23 cellular contexts compared by ENCODE assay signal in the genomic region with DNA sequence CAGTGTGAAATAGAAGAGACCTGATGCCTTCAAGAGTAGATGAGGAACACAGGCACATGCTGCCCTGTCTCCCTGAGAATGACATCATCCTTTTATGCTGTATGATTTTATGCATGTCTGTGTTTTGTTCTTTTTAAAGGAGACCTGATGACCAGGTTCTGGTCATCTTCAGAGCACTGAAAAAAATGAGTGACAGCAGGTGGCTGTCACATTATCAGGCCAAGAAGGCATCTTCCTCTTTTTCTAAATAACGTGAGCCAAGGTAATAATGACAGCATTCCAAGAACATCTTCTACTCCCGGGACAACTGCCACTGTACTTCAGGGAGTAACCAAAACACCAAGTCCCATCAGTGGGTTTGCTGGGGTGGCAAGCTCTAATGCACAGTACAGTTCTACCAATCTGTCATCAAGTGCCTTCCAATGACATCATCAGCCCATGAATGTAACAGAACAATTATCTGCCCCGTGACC. TPM values are rescaled to one million over a fixed set of nuclear protein-coding genes. Genes with fewer than 3 reads are reported as not detected.
DNase-seq lines count a peak whose midpoint lies in the region; ATAC-seq, FAIRE-seq and TF ChIP-seq lines count a peak whose summit lies in the region.
"Had no signal": no experiment of that assay in that cellular context is flagged by ENCODE, and none has a peak within 500 bp of the region (broad histone marks: within the 10 kb centered on the region; RNA-seq: fewer than 3 reads in every experiment).

No MANE protein-coding gene starts in this region.

- H3K4me1 ChIP-seq in K562 (replicated peaks in 1 of 2; ENCODE audit: control insufficient read depth in 2 of 2, insufficient read depth in 2 of 2, low read length in 2 of 2) (peaks cover 7 to 11% of the 10 kb centered on the region in 2 experiments; a peak in 4 of 5 replicates), muscle layer of colon (ENCODE audit: insufficient read depth, low read length) (peaks cover 56% of the 10 kb centered on the region)
- H3K4me1 ChIP-seq: prostate gland had no signal

- no peak for ATAC-seq in K562
- ATAC-seq: HCT116; stimulated activated effector memory CD8-positive, alpha-beta T cell treated with anti-CD3 and anti-CD28 coated beads, Interleukin-12 subunit alpha, Interleukin-12 subunit beta, amount 100 ng/mL, for 72 hours had no signal

- H3K79me2 ChIP-seq in K562 (ENCODE audit: control insufficient read depth, insufficient read depth, low read length) = peaks cover 62% of the 10 kb centered on the region

- H3K9me3 ChIP-seq in K562 (replicated peaks; ENCODE audit: control insufficient read depth, insufficient read depth, low read depth, low read length) = no peaks in the 10 kb centered on the region
- H3K9me3 ChIP-seq in muscle layer of colon (ENCODE audit: low read length) = no peaks in the 10 kb centered on the region
- H3K9me3 ChIP-seq: prostate gland had no signal

- no peak overlapping the region for H3K4me2 ChIP-seq in K562 (ENCODE audit: insufficient read depth, low read length)
- H3K4me2 ChIP-seq: KMS-11 had no signal

- H2AFZ ChIP-seq in K562 (ENCODE audit: low read depth, low read length) = no peak overlapping the region

- TF ChIP-seq POLR2A in K562 (conservative IDR thresholded peaks at IDR 0.05) = no peak

- peak; percentile 8 for DNase-seq in CD1c-positive myeloid dendritic cell (ENCODE audit: extremely low spot score)
- no peak for DNase-seq in HEK293T (ENCODE audit: extremely low spot score)
- DNase-seq in K562 (ENCODE audit: extremely low read depth in 1 of 4, low spot score in 3 of 4) = no peak
- DNase-seq in cerebellar cortex (ENCODE audit: low spot score) = no peak
- DNase-seq in stimulated activated naive CD4-positive, alpha-beta T cell treated with Interleukin-2 at 50 U/mL for 16 hours (lab: John Stamatoyannopoulos, UW) = no peak
- DNase-seq in activated naive CD4-positive, alpha-beta T cell treated with anti-CD3 and anti-CD28 coated beads, Interleukin-2, amount 10 ng/mL, durations not matched to agents 7 days and 5 days = no peak
- DNase-seq: activated CD4-positive, alpha-beta T cell treated with anti-CD3 and anti-CD28 coated beads, Interleukin-2, amount 50 U/mL, for 48 hours; activated CD4-positive, CD25-positive, alpha-beta regulatory T cell; activated gamma-delta T cell treated with Interleukin-2 at 50 U/mL for 16 hours; CD4-positive, CD25-positive, alpha-beta regulatory T cell; dorsolateral prefrontal cortex; GF-D8; NCI-H1048; NCI-H187 treated with DMSO at 0.1 percent for 48 hours; NCI-H226 had no signal

- CTCF ChIA-PET in HEK293T (lab: Yijun Ruan, JAX) (no interaction called here), K562 (lab: Yijun Ruan, JAX; ENCODE audit: low intra/inter-chr PET ratio) (no interaction called here)
- CTCF ChIA-PET in activated naive CD4-positive, alpha-beta T cell treated with anti-CD3 and anti-CD28 coated beads, Interleukin-2, amount 10 ng/mL, durations not matched to agents 7 days and 5 days (lab: Charles Lee) = no interaction called here

- H4K20me1 ChIP-seq in K562 (replicated peaks; ENCODE audit: control insufficient read depth, insufficient read depth, low read length) = peaks cover 9% of the 10 kb centered on the region

- H3K27me3 Mint-ChIP-seq in activated naive CD4-positive, alpha-beta T cell treated with anti-CD3 and anti-CD28 coated beads, Interleukin-2, amount 10 ng/mL, durations not matched to agents 7 days and 5 days = peaks cover 5% of the 10 kb centered on the region

- H3K4me3 ChIP-seq in K562 (no peak overlapping the region), muscle layer of colon (ENCODE audit: low read depth in 1 of 2, low read length in 2 of 2) (no peak overlapping the region)
- H3K4me3 ChIP-seq: dorsolateral prefrontal cortex, prostate gland had no signal

- H3K27ac ChIP-seq in K562 (ENCODE audit: extremely low read depth, low read depth, low read length) (no peak overlapping the region), muscle layer of colon (ENCODE audit: low read depth, low read length) (peak overlapping the region; percentile 70)
- H3K27ac ChIP-seq: epithelial cell of prostate, KMS-11, prostate gland had no signal

- no peaks in the 10 kb centered on the region for H3K27me3 ChIP-seq in K562 (ENCODE audit: control insufficient read depth in 2 of 2, insufficient read depth in 2 of 2, low read length in 2 of 2)
- no peaks in the 10 kb centered on the region for H3K27me3 ChIP-seq in muscle layer of colon (ENCODE audit: control insufficient read depth in 1 of 2, insufficient read depth in 2 of 2, low read length in 2 of 2)
- H3K27me3 ChIP-seq: dorsolateral prefrontal cortex had no signal

- H3K36me3 ChIP-seq in K562 (ENCODE audit: control insufficient read depth, insufficient read depth, low read length) = no peaks in the 10 kb centered on the region
- H3K36me3 ChIP-seq in muscle layer of colon (ENCODE audit: insufficient read depth, low read length) = no peaks in the 10 kb centered on the region
- H3K36me3 ChIP-seq: prostate gland had no signal

- no peak for TF ChIP-seq CTCF in K562 (IDR thresholded peaks at IDR 0.05 in 2 of 3, conservative IDR thresholded peaks at IDR 0.05 in 1 of 3; ENCODE audit: insufficient read depth in 2 of 3, low read depth in 1 of 3, low read length in 3 of 3)

- TF ChIP-seq EP300 in K562 (IDR thresholded peaks at IDR 0.05; ENCODE audit: low read length) = no peak

- POLR2A ChIA-PET in HEK293T (lab: Yijun Ruan, JAX) (no interaction called here), K562 (lab: Yijun Ruan, JAX) (interaction anchor here (0.8 kb wide), 1 partner anchor 175 kb away, joined by 5 read pairs; no protein-coding TSS in a partner anchor)

- BruUV-seq in K562 (replicated peaks; lab: Mats Ljungman, UMichigan) = no TSS peak

- no peaks in the 10 kb centered on the region for H3K4me1 Mint-ChIP-seq in activated naive CD4-positive, alpha-beta T cell treated with anti-CD3 and anti-CD28 coated beads, Interleukin-2, amount 10 ng/mL, durations not matched to agents 7 days and 5 days
- H3K4me1 Mint-ChIP-seq: stimulated activated effector memory CD8-positive, alpha-beta T cell treated with anti-CD3 and anti-CD28 coated beads, Interleukin-12 subunit alpha, Interleukin-12 subunit beta, amount 100 ng/mL, for 72 hours had no signal

- no peak for FAIRE-seq in K562 (lab: Jason Lieb, UNC)

- no peaks in the 10 kb centered on the region for H3K9me3 Mint-ChIP-seq in activated naive CD4-positive, alpha-beta T cell treated with anti-CD3 and anti-CD28 coated beads, Interleukin-2, amount 10 ng/mL, durations not matched to agents 7 days and 5 days
- H3K9me3 Mint-ChIP-seq: CD4-positive, CD25-positive, alpha-beta regulatory T cell; neural crest cell; stimulated activated effector memory CD8-positive, alpha-beta T cell treated with anti-CD3 and anti-CD28 coated beads, Interleukin-12 subunit alpha, Interleukin-12 subunit beta, amount 100 ng/mL, for 72 hours; T-helper 2 cell treated with Interferon-gamma antibody and Interleukin-4, amounts not matched to agents 5 μg/mL and 100 μg/mL, for 36 hours had no signal

- no peaks in the 10 kb centered on the region for H3K9me1 ChIP-seq in K562 (ENCODE audit: control insufficient read depth, insufficient read depth, low read length)

- H3K9ac ChIP-seq in K562 (ENCODE audit: insufficient read depth in 1 of 2, low read depth in 2 of 2, low read length in 2 of 2) (no peak overlapping the region), muscle layer of colon (ENCODE audit: low read length) (no peak overlapping the region)
- H3K9ac ChIP-seq: KMS-11 had no signal

- no peaks in the 10 kb centered on the region for H3K36me3 Mint-ChIP-seq in activated naive CD4-positive, alpha-beta T cell treated with anti-CD3 and anti-CD28 coated beads, Interleukin-2, amount 10 ng/mL, durations not matched to agents 7 days and 5 days
- H3K36me3 Mint-ChIP-seq: CD4-positive, CD25-positive, alpha-beta regulatory T cell; stimulated activated effector memory CD8-positive, alpha-beta T cell treated with anti-CD3 and anti-CD28 coated beads, Interleukin-12 subunit alpha, Interleukin-12 subunit beta, amount 100 ng/mL, for 72 hours had no signal

- intact Hi-C loops in K562 (cut with micrococcal nuclease) = no loop called here

- no peak overlapping the region for H3K4me3 Mint-ChIP-seq in activated naive CD4-positive, alpha-beta T cell treated with anti-CD3 and anti-CD28 coated beads, Interleukin-2, amount 10 ng/mL, durations not matched to agents 7 days and 5 days
- H3K4me3 Mint-ChIP-seq: CD4-positive, CD25-positive, alpha-beta regulatory T cell; neural crest cell; stimulated activated effector memory CD8-positive, alpha-beta T cell treated with anti-CD3 and anti-CD28 coated beads, Interleukin-12 subunit alpha, Interleukin-12 subunit beta, amount 100 ng/mL, for 72 hours; T-helper 2 cell treated with Interferon-gamma antibody and Interleukin-4, amounts not matched to agents 5 μg/mL and 100 μg/mL, for 36 hours had no signal

- in situ Hi-C loops in K562 (cut with MboI) = no loop called here

- 43% methylated on average over 3 of the region's 3 CpGs for WGBS in K562 (ENCODE audit: insufficient coverage, low coverage, missing lambda C conversion rate)

- no peak overlapping the region for H3K27ac Mint-ChIP-seq in activated naive CD4-positive, alpha-beta T cell treated with anti-CD3 and anti-CD28 coated beads, Interleukin-2, amount 10 ng/mL, durations not matched to agents 7 days and 5 days
- H3K27ac Mint-ChIP-seq: CD4-positive, CD25-positive, alpha-beta regulatory T cell; stimulated activated effector memory CD8-positive, alpha-beta T cell treated with anti-CD3 and anti-CD28 coated beads, Interleukin-12 subunit alpha, Interleukin-12 subunit beta, amount 100 ng/mL, for 72 hours; T-helper 2 cell treated with Interferon-gamma antibody and Interleukin-4, amounts not matched to agents 5 μg/mL and 100 μg/mL, for 36 hours had no signal

- TF ChIP-seq RAD21 in K562 (CRISPR knock-in tag; conservative IDR thresholded peaks at IDR 0.05 in 1 of 2, IDR thresholded peaks at IDR 0.05 in 1 of 2) = no peak

RNA-seq across cellular contexts. Expression of a gene that starts 28.9 kb away (rescaled TPM):
- 10.5 and 14.3 TPM in 2 replicates for total RNA-seq in K562 (2011; cell fraction: chromatin; rRNA removed; ENCODE audit: low replicate concordance)
- total RNA-seq in K562 (2011; cell fraction: nucleolus; rRNA removed) = 4.2 and 4.6 TPM in 2 replicates
- 7.0 and 15.1 TPM in 2 replicates for total RNA-seq in K562 (2011; cell fraction: nucleoplasm; rRNA removed)
- 6.7 and 11.6 TPM in 2 replicates for total RNA-seq in K562 (2014; rRNA removed)
- total RNA-seq in K562 (2014; rRNA removed; fragmentation: Illumina TruSeq; extraction: Trizol) = 19.4 and 20.6 TPM in 2 replicates
- 17.4 and 18.6 TPM in 2 replicates for total RNA-seq in K562 (2015; rRNA removed; fragmentation: Illumina TruSeq; extraction: Trizol)
- 25.7 and 27.9 TPM in 2 replicates for total RNA-seq in K562 (2021)
- polyA plus RNA-seq in K562 (2011; rRNA removed) = 7.1 and 8.1 TPM in 2 replicates
- 4.9 and 5.0 TPM in 2 replicates for polyA plus RNA-seq in K562 (2011; cell fraction: cytosol; rRNA removed)
- 5.8 and 8.4 TPM in 2 replicates for polyA plus RNA-seq in K562 (2011; cell fraction: nucleus; rRNA removed)
- 5.2 and 13.5 TPM in 2 replicates for polyA plus RNA-seq in K562 (2012)
- polyA plus RNA-seq in K562 (2014; fragmentation: Illumina TruSeq; extraction: Trizol) = 24.2 and 29.6 TPM in 2 replicates
- polyA plus RNA-seq in K562 (2014; fragmentation: Nextera tagmentation; extraction: Ambion mirVana) = 1 to 10 TPM; 4.5 to 5.3 TPM
- polyA plus RNA-seq in K562 (2014; rRNA removed) = 9.5 and 9.7 TPM in 2 replicates
- 11.9 and 12.1 TPM in 2 replicates for polyA minus RNA-seq in K562 (2011; rRNA and poly(A)+ RNA removed)
- 5.2 and 6.2 TPM in 2 replicates for polyA minus RNA-seq in K562 (2011; cell fraction: cytosol; rRNA and poly(A)+ RNA removed)
- 3.0 and 5.4 TPM in 2 replicates for polyA minus RNA-seq in K562 (2011; cell fraction: nucleus; rRNA and poly(A)+ RNA removed)
- polyA plus RNA-seq: CD4-positive, CD25-positive, alpha-beta regulatory T cell had no signal
